Comparison of ENCODE assay signal across 13 cellular contexts in genomic region chr11:70048279-70049024, GRCh38. TPM values are rescaled to one million over a fixed set of nuclear protein-coding genes. Genes with fewer than 3 reads are reported as not detected.
A peak's percentile ranks its signal among the peaks of the same experiment; 100 is the strongest.
DNase-seq lines count a peak whose midpoint lies in the region; ATAC-seq and TF ChIP-seq lines count a peak whose summit lies in the region.
"Had no signal": no experiment of that assay in that cellular context is flagged by ENCODE, and none has a peak within 500 bp of the region (broad histone marks: within the 10 kb centered on the region; RNA-seq: fewer than 3 reads in every experiment).

No MANE protein-coding gene starts in this region.

- no peak for ATAC-seq in GM19324 (IDR thresholded peaks at IDR 0.05; ENCODE audit: low FRiP score, unreplicated experiment)

- H3K4me1 ChIP-seq in mammary epithelial cell (ENCODE audit: insufficient read depth, low read length) = no peaks in the 10 kb centered on the region
- peaks cover 7 to 31% (median 25%) of the 10 kb centered on the region in 4 donors for H3K4me1 ChIP-seq in liver (ENCODE audit: control insufficient read depth in 4 of 4, insufficient read depth in 4 of 4, low read length in 3 of 4)

- H3K9ac ChIP-seq in mammary epithelial cell (ENCODE audit: insufficient read depth, low read length) = no peak overlapping the region
- no peak overlapping the region for H3K9ac ChIP-seq in liver (ENCODE audit: low read depth in 1 of 2, low read length in 2 of 2)

- H3K36me3 ChIP-seq in mammary epithelial cell (ENCODE audit: insufficient read depth, low read length) = no peaks in the 10 kb centered on the region
- H3K36me3 ChIP-seq in liver (ENCODE audit: control insufficient read depth in 4 of 4, insufficient read depth in 3 of 4, low read depth in 1 of 4, low read length in 3 of 4) = no peaks in the 10 kb centered on the region

- H3K4me3 ChIP-seq in mammary epithelial cell (replicated peaks in 1 of 3; ENCODE audit: insufficient read depth in 1 of 3, low read depth in 2 of 3, low read length in 3 of 3) = no peak overlapping the region
- H3K4me3 ChIP-seq in liver (ENCODE audit: low read depth in 1 of 3, low read length in 3 of 3) = peak overlapping the region in 1 of 3 donors; percentile 14

- TF ChIP-seq CTCF in mammary epithelial cell (conservative IDR thresholded peaks at IDR 0.05 in 1 of 2, IDR thresholded peaks at IDR 0.05 in 1 of 2; ENCODE audit: extremely low read depth in 1 of 2, insufficient read depth in 1 of 2, low read depth in 1 of 2, low read length in 2 of 2) = peak; percentile 6 to 42
- peak; percentile 14 for TF ChIP-seq CTCF in liver (IDR thresholded peaks at IDR 0.05; ENCODE audit: low read depth, low read length, missing input control)

- no peak overlapping the region for H2AFZ ChIP-seq in mammary epithelial cell (ENCODE audit: low read depth, low read length)

- dilution Hi-C loops in mammary epithelial cell (cut with HindIII; ENCODE audit: low sequenced_read_pairs) = no loop called here

- H4K20me1 ChIP-seq in mammary epithelial cell (ENCODE audit: insufficient read depth, low read length) = no peaks in the 10 kb centered on the region

- in situ Hi-C loops in mammary epithelial cell (cut with MboI; ENCODE audit: low sequenced_read_pairs in 2 of 2) = no loop called here

- no peaks in the 10 kb centered on the region for H3K79me2 ChIP-seq in mammary epithelial cell (ENCODE audit: insufficient read depth, low read length)

- no peak overlapping the region for H3K27ac ChIP-seq in mammary epithelial cell (ENCODE audit: insufficient read depth, low read depth, low read length)
- H3K27ac ChIP-seq in liver (ENCODE audit: low read depth in 1 of 2, low read length in 2 of 2) = peak overlapping the region in 1 of 2 donors; percentile 7

- H3K27me3 ChIP-seq in mammary epithelial cell (ENCODE audit: insufficient read depth, low read length) = no peaks in the 10 kb centered on the region
- no peaks in the 10 kb centered on the region for H3K27me3 ChIP-seq in liver (ENCODE audit: control insufficient read depth in 4 of 4, insufficient read depth in 4 of 4, low read length in 3 of 4)

- BruUV-seq in mammary epithelial cell (replicated peaks; lab: Mats Ljungman, UMichigan) = no TSS peak

- CTCF ChIA-PET in mammary epithelial cell (lab: Charles Lee; ENCODE audit: low non-redundant PET) = interaction anchor here (0.7 kb wide), 1 partner anchor 143 kb away, joined by 4 read pairs; no protein-coding TSS in a partner anchor

- WGBS in mammary epithelial cell (ENCODE audit: low coverage, missing lambda C conversion rate) = 76% methylated on average over 11 of the region's 12 CpGs
- WGBS in liver = 48% methylated on average over 12 of the region's 12 CpGs

- intact Hi-C loops in mammary epithelial cell (cut with micrococcal nuclease) = no loop called here

- peak; percentile 14 to 44 for TF ChIP-seq RAD21 in liver (IDR thresholded peaks at IDR 0.05)

- peak; percentile 92 for DNase-seq in DMS114 treated with DMSO at 0.1 percent for 48 hours (lab: John Stamatoyannopoulos, UW; ENCODE audit: unreplicated experiment)
- DNase-seq in HT-29 (ENCODE audit: low spot score) = peak; percentile 93
- no peak for DNase-seq in mammary epithelial cell
- DNase-seq in hypothalamus (lab: John Stamatoyannopoulos, UW) = no peak
- no peak for DNase-seq in CD1c-positive myeloid dendritic cell (ENCODE audit: extremely low spot score)
- DNase-seq in medulla oblongata (ENCODE audit: extremely low spot score) = no peak
- DNase-seq: activated CD4-positive, alpha-beta T cell treated with anti-CD3 and anti-CD28 coated beads for 48 hours; amniotic stem cell; head of caudate nucleus; NCI-H524 treated with DMSO at 0.1 percent for 48 hours; stimulated activated CD8-positive, alpha-beta memory T cell treated with anti-CD3 and anti-CD28 coated beads, Interleukin-4, amount 100 ng/mL, for 48 hours had no signal

- H3K4me2 ChIP-seq in mammary epithelial cell (ENCODE audit: insufficient read depth, low read depth, low read length) = no peak overlapping the region

- H3K9me3 ChIP-seq in mammary epithelial cell (replicated peaks; ENCODE audit: insufficient read depth, low read length) = no peaks in the 10 kb centered on the region
- no peaks in the 10 kb centered on the region for H3K9me3 ChIP-seq in liver (ENCODE audit: control insufficient read depth in 4 of 4, low read length in 3 of 4)

TF ChIP-seq in liver, 16 proteins besides CTCF, POLR2A, EP300 and RAD21:
- TF ChIP-seq HNF4A (conservative IDR thresholded peaks at IDR 0.05) (peak; percentile 44 to 59), TAF1 (conservative IDR thresholded peaks at IDR 0.05) (no peak), HNF4G (IDR thresholded peaks at IDR 0.05) (no peak), FOXA1 (IDR thresholded peaks at IDR 0.05) (no peak), SP1 (IDR thresholded peaks at IDR 0.05) (no peak), MAX (IDR thresholded peaks at IDR 0.05) (no peak), JUND (IDR thresholded peaks at IDR 0.05) (no peak), ATF3 (IDR thresholded peaks at IDR 0.05) (no peak), EGR1 (IDR thresholded peaks at IDR 0.05; ENCODE audit: low read depth in 2 of 2) (no peak), YY1 (IDR thresholded peaks at IDR 0.05) (peak; percentile 44), FOXA2 (IDR thresholded peaks at IDR 0.05) (no peak), REST (IDR thresholded peaks at IDR 0.05) (no peak), RXRA (IDR thresholded peaks at IDR 0.05) (peak in 1 of 2 donors; percentile 49), ZBTB33 (IDR thresholded peaks at IDR 0.05) (no peak), GABPA (IDR thresholded peaks at IDR 0.05 in 1 of 2, conservative IDR thresholded peaks at IDR 0.05 in 1 of 2) (no peak), NR2F2 (IDR thresholded peaks at IDR 0.05) (no peak)

RNA-seq across cellular contexts. Expression of gene ANO1, which starts 29.7 kb away (rescaled TPM):
- total RNA-seq in HT-29 (2014; rRNA removed; shearing (Covaris generic)) = 83.2 and 114 TPM in 2 replicates
- total RNA-seq in mammary epithelial cell (100 to 1,000 TPM in 1 of 2 donors, 10 to 100 TPM in 1; 54.3 to 181 TPM), liver (10 to 100 TPM in 1 of 2 donors, 1 to 10 TPM in 1; 7.8 to 64.8 TPM)
- polyA plus RNA-seq in mammary epithelial cell (147 TPM), liver (10 to 100 TPM; 26.8 to 37.7 TPM)
- 191 TPM for polyA minus RNA-seq in mammary epithelial cell

Comparison
In these comparisons a context has a peak if more than half of its experiments do, and no peak if none do; other contexts are left out.
1. DNase-seq: peak in DMS114 treated with DMSO at 0.1 percent for 48 hours (single experiment) and HT-29 (single experiment); none in mammary epithelial cell (single experiment), hypothalamus (0 of 51), CD1c-positive myeloid dendritic cell (single experiment) and medulla oblongata (single experiment).